ENCODE assay signal across 9 cellular contexts in genomic region chr19:6126335-6126974, GRCh38. TPM values are rescaled to one million over a fixed set of nuclear protein-coding genes. Genes with fewer than 3 reads are reported as not detected.
DNase-seq lines count a peak whose midpoint lies in the region; ATAC-seq and TF ChIP-seq lines count a peak whose summit lies in the region.
"Had no signal": no experiment of that assay in that cellular context is flagged by ENCODE, and none has a peak within 500 bp of the region (broad histone marks: within the 10 kb centered on the region; RNA-seq: fewer than 3 reads in every experiment).

No MANE protein-coding gene starts in this region.

- intact Hi-C loops in A673 (cut with micrococcal nuclease; ENCODE audit: unreplicated experiment), result no loop called here

- no peaks in the 10 kb centered on the region for H3K27me3 ChIP-seq in A673 (replicated peaks; ENCODE audit: insufficient read depth, low read depth, low read length, poor library complexity)
- no peaks in the 10 kb centered on the region for H3K27me3 ChIP-seq in SK-N-SH (ENCODE audit: insufficient read depth)
- no peaks in the 10 kb centered on the region for H3K27me3 ChIP-seq in cardiac muscle cell

- no peaks in the 10 kb centered on the region for H3F3A ChIP-seq in SK-N-SH (replicated peaks; ENCODE audit: insufficient read depth)

- 8% methylated on average over 3 of the region's 3 CpGs for WGBS in SK-N-SH (ENCODE audit: low lambda C conversion rate)

- H3K9ac ChIP-seq in SK-N-SH, result no peak overlapping the region

- H3K9me2 ChIP-seq in SK-N-SH, result no peaks in the 10 kb centered on the region

- no peaks in the 10 kb centered on the region for H3K79me2 ChIP-seq in SK-N-SH (ENCODE audit: insufficient read depth)

- ATAC-seq in GM21423 (IDR thresholded peaks at IDR 0.05; ENCODE audit: unreplicated experiment), result no peak

- H3K9me3 ChIP-seq in A673 (ENCODE audit: low read depth, low read length, poor library complexity, severe bottlenecking) (peaks cover 5% of the 10 kb centered on the region), SK-N-SH (no peaks in the 10 kb centered on the region), cardiac muscle cell (ENCODE audit: low read depth) (no peaks in the 10 kb centered on the region)

- CTCF ChIA-PET in A673 (lab: Charles Lee) (interaction anchor here (0.6 to 2.3 kb wide), 12 partner anchors 10 to 737 kb away, joined by 3 to 28 read pairs (median 4); partner anchors contain the start of gene CLPP), SK-N-SH (lab: Yijun Ruan, JAX) (interaction anchor here (0.6 to 4.9 kb wide), 30 partner anchors 11 to 596 kb away, joined by 3 to 106 read pairs (median 4); no protein-coding TSS in a partner anchor)

- H3K4me2 ChIP-seq in SK-N-SH, result no peak overlapping the region

- H4K20me1 ChIP-seq in SK-N-SH (ENCODE audit: insufficient read depth), result no peaks in the 10 kb centered on the region

- H2AFZ ChIP-seq in SK-N-SH (ENCODE audit: low read depth), result no peak overlapping the region

- TF ChIP-seq EP300 in SK-N-SH (IDR thresholded peaks at IDR 0.05; ENCODE audit: borderline replicate concordance in 1 of 2, low read depth in 1 of 2, low read length in 1 of 2), result no peak

- H3K27ac ChIP-seq in A673 (ENCODE audit: low read depth, low read length, poor library complexity, severe bottlenecking) (no peak overlapping the region), SK-N-SH (ENCODE audit: low read depth in 2 of 2, low read length in 1 of 2) (no peak overlapping the region), cardiac muscle cell (no peak overlapping the region)

- peak; percentile 84 for DNase-seq in A673 (ENCODE audit: low spot score)
- DNase-seq in GM12865 (ENCODE audit: low read depth), result peak; percentile 80
- peak; percentile 21 for DNase-seq in NCI-H1092 (lab: John Stamatoyannopoulos, UW)
- DNase-seq in SK-N-SH, result peak; percentile 55
- peak; percentile 41 to 78 for DNase-seq in cardiac muscle cell (ENCODE audit: low read depth in 1 of 2, low spot score in 1 of 2)
- DNase-seq in activated gamma-delta T cell (lab: John Stamatoyannopoulos, UW), result no peak
- DNase-seq in effector CD8-positive, alpha-beta T cell (lab: John Stamatoyannopoulos, UW), result no peak

- H3K4me1 ChIP-seq in A673 (ENCODE audit: insufficient read depth, low read length, poor library complexity, severe bottlenecking) (no peaks in the 10 kb centered on the region), SK-N-SH (ENCODE audit: control insufficient read depth in 1 of 2, insufficient read depth in 2 of 2, low read depth in 1 of 2, low read length in 1 of 2) (no peaks in the 10 kb centered on the region), cardiac muscle cell (ENCODE audit: low read depth) (no peaks in the 10 kb centered on the region)

- peak; percentile 72 for TF ChIP-seq RAD21 in SK-N-SH (IDR thresholded peaks at IDR 0.05; ENCODE audit: low read length)

- TF ChIP-seq CTCF in A673 (conservative IDR thresholded peaks at IDR 0.05; ENCODE audit: low read depth, low read length) (peak; percentile 60), GM12865 (IDR thresholded peaks at IDR 0.05; ENCODE audit: insufficient read depth, low read depth, low read length, missing control alignments) (peak; percentile 60), SK-N-SH (IDR thresholded peaks at IDR 0.05) (peak; percentile 54), cardiac muscle cell (IDR thresholded peaks at IDR 0.05; ENCODE audit: low read depth, low read length) (peak; percentile 38)

- POLR2A ChIA-PET in A673 (lab: Charles Lee; ENCODE audit: low non-redundant PET) (interaction anchor here (0.7 kb wide), 1 partner anchor 178 kb away, joined by 3 read pairs; no protein-coding TSS in a partner anchor), SK-N-SH (lab: Yijun Ruan, JAX) (no interaction called here)

- H3K4me3 ChIP-seq in A673 (ENCODE audit: low read depth, low read length, poor library complexity, severe bottlenecking), result no peak overlapping the region
- no peak overlapping the region for H3K4me3 ChIP-seq in GM12865 (ENCODE audit: low read depth, low read length)
- no peak overlapping the region for H3K4me3 ChIP-seq in SK-N-SH (ENCODE audit: low read depth in 2 of 2, low read length in 1 of 2)
- no peak overlapping the region for H3K4me3 ChIP-seq in cardiac muscle cell

- no peaks in the 10 kb centered on the region for H3K36me3 ChIP-seq in A673 (ENCODE audit: insufficient read depth, low read length, poor library complexity, severe bottlenecking)
- H3K36me3 ChIP-seq in SK-N-SH (replicated peaks in 1 of 2; ENCODE audit: control insufficient read depth in 1 of 2, insufficient read depth in 2 of 2, low read length in 1 of 2), result no peaks in the 10 kb centered on the region
- no peaks in the 10 kb centered on the region for H3K36me3 ChIP-seq in cardiac muscle cell

- no TSS peak for BruUV-seq in A673 (replicated peaks; lab: Mats Ljungman, UMichigan)

TF ChIP-seq in SK-N-SH, 30 proteins besides CTCF, POLR2A, EP300 and RAD21:
- no peak for TF ChIP-seq GABPA (IDR thresholded peaks at IDR 0.05; ENCODE audit: low read depth)
- TF ChIP-seq SMC3 (IDR thresholded peaks at IDR 0.05; ENCODE audit: low read depth, low read length), result peak; percentile 28; the same call in 1 of the 2 replicates
- TF ChIP-seq MXI1 (IDR thresholded peaks at IDR 0.05; ENCODE audit: low read depth, low read length), result no peak
- TF ChIP-seq NFIC (IDR thresholded peaks at IDR 0.05; ENCODE audit: borderline replicate concordance), result no peak
- no peak for TF ChIP-seq YY1 (IDR thresholded peaks at IDR 0.05; ENCODE audit: low read depth)
- TF ChIP-seq USF1 (IDR thresholded peaks at IDR 0.05; ENCODE audit: borderline replicate concordance, low read depth), result no peak
- no peak for TF ChIP-seq REST (IDR thresholded peaks at IDR 0.05; ENCODE audit: low read depth, low read length)
- TF ChIP-seq FOXM1 (IDR thresholded peaks at IDR 0.05; ENCODE audit: low read depth), result no peak
- TF ChIP-seq RXRA (IDR thresholded peaks at IDR 0.05; ENCODE audit: borderline replicate concordance, low read depth), result no peak

RNA-seq across cellular contexts. Expression of gene ACSBG2, which starts 9.0 kb away (rescaled TPM):
- total RNA-seq in A673 (2021) (not detected in 2 replicates), cardiac muscle cell (not detected in 2 replicates)
- polyA plus RNA-seq in SK-N-SH (2012; rRNA removed) (not detected in 2 replicates), cardiac muscle cell (0.21 TPM in 1 of 2 replicates, not detected in the other)
- not detected in 2 replicates for polyA plus RNA-seq in SK-N-SH (2012; cell fraction: cytosol; rRNA removed)
- polyA plus RNA-seq in SK-N-SH (2012; cell fraction: nucleus; rRNA removed), result not detected in 2 replicates
- total RNA-seq: dermis microvascular lymphatic vessel endothelial cell had no signal

RNA-seq across cellular contexts. Expression of gene RFX2, which starts 16.2 kb away (rescaled TPM):
- 11.7 and 11.8 TPM in 2 replicates for total RNA-seq in A673 (2021)
- 10.0 and 12.6 TPM in 2 replicates for polyA plus RNA-seq in SK-N-SH (2012; rRNA removed)
- 7.6 and 7.9 TPM in 2 replicates for polyA plus RNA-seq in SK-N-SH (2012; cell fraction: cytosol; rRNA removed)
- polyA plus RNA-seq in SK-N-SH (2012; cell fraction: nucleus; rRNA removed), result 18.3 and 42.2 TPM in 2 replicates
- total RNA-seq in cardiac muscle cell, result 2.9 and 3.0 TPM in 2 replicates
- 3.9 and 7.7 TPM in 2 replicates for polyA plus RNA-seq in cardiac muscle cell

Comparison
In these comparisons a context has a peak if more than half of its experiments do, and no peak if none do; other contexts are left out.
1. DNase-seq: peak in A673 (single experiment), GM12865 (single experiment), NCI-H1092 (single experiment), SK-N-SH (single experiment) and cardiac muscle cell (2 of 2); none in activated gamma-delta T cell (single experiment) and effector CD8-positive, alpha-beta T cell (single experiment).
2. Peak in every context shown above with its lines, with median percentiles within 50 percentile points of each other: CTCF ChIP-seq.